ENCODE assay signal across 21 cellular contexts in the genomic region with DNA sequence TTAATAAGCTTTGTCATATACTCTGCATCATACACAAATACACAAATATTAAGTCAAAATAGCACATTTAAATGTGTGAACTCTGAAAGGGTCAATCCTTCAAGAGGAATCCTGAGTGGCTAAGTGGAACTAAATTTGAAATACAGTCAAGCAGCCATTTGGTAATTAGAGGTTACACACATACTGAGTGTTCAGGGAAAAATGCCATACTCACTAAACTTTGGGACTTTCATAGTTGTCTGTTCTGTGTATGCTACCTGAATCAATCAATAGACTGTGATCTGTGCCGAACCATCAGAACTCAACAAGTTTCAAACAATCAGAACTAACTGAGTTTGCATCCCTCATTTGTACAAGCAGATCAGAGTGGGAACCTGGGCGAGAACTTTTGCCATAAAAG. TPM values are rescaled to one million over a fixed set of nuclear protein-coding genes. Genes with fewer than 3 reads are reported as not detected.
DNase-seq lines count a peak whose midpoint lies in the region; ATAC-seq and TF ChIP-seq lines count a peak whose summit lies in the region.
"Had no signal": no experiment of that assay in that cellular context is flagged by ENCODE, and none has a peak within 500 bp of the region (broad histone marks: within the 10 kb centered on the region; RNA-seq: fewer than 3 reads in every experiment).

No MANE protein-coding gene starts in this region.

- TF ChIP-seq CTCF in DND-41 (IDR thresholded peaks at IDR 0.05; ENCODE audit: borderline replicate concordance, extremely low read depth, low read length, poor library complexity, severe bottlenecking), result no peak
- no peak for TF ChIP-seq CTCF in fibroblast of lung (conservative IDR thresholded peaks at IDR 0.05 in 1 of 2, IDR thresholded peaks at IDR 0.05 in 1 of 2; ENCODE audit: low read depth in 1 of 2, low read length in 2 of 2)

- H4K20me1 ChIP-seq in DND-41 (ENCODE audit: insufficient read depth, low read length) (peaks cover 84% of the 10 kb centered on the region), fibroblast of lung (ENCODE audit: control insufficient read depth, extremely low read depth, insufficient read depth, low read length) (no peaks in the 10 kb centered on the region)

- H3K9me3 ChIP-seq in DND-41 (ENCODE audit: insufficient read depth, low read length, severe bottlenecking) (no peaks in the 10 kb centered on the region), fibroblast of lung (ENCODE audit: control insufficient read depth, insufficient read depth, low read depth, low read length) (no peaks in the 10 kb centered on the region)
- H3K9me3 ChIP-seq: heart right ventricle, upper lobe of right lung had no signal

- H3K36me3 ChIP-seq in DND-41 (ENCODE audit: insufficient read depth, low read length) (peaks cover 90% of the 10 kb centered on the region), fibroblast of lung (ENCODE audit: control insufficient read depth, insufficient read depth, low read length) (peaks cover 3% of the 10 kb centered on the region)
- H3K36me3 ChIP-seq: heart right ventricle, upper lobe of right lung had no signal

- CTCF ChIA-PET in HEK293T (lab: Yijun Ruan, JAX), result no interaction called here

- H3K79me2 ChIP-seq in DND-41 (ENCODE audit: insufficient read depth, low read length), result peaks cover 100% of the 10 kb centered on the region
- H3K79me2 ChIP-seq in fibroblast of lung (ENCODE audit: control insufficient read depth, insufficient read depth, low read length), result peaks cover 99% of the 10 kb centered on the region

- intact Hi-C loops in sciatic nerve (cut with DNase I), result no loop called here

- DNase-seq in DND-41, result no peak
- no peak for DNase-seq in fibroblast of lung (ENCODE audit: low read depth in 2 of 2)
- DNase-seq in sciatic nerve (ENCODE audit: low spot score), result no peak
- no peak for DNase-seq in NOMO-1 treated with dmso at 0.1 percent for 144 hours (lab: John Stamatoyannopoulos, UW; ENCODE audit: unreplicated experiment)
- no peak for DNase-seq in HEK293T (ENCODE audit: extremely low spot score)
- DNase-seq in NCI-H446 (lab: John Stamatoyannopoulos, UW), result no peak
- DNase-seq: activated CD8-positive, alpha-beta T cell treated with anti-CD3 and anti-CD28 coated beads for 36 hours; activated T-cell treated with anti-CD3 and anti-CD28 coated beads, Interleukin-2, amount 50 U/mL, for 4 hours; CD4-positive, alpha-beta memory T cell; dermis blood vessel endothelial cell; heart right ventricle; natural killer cell; NCI-H748 treated with DMSO at 0.1 percent for 48 hours; posterior cingulate gyrus; stimulated activated CD4-positive, alpha-beta T cell treated with anti-CD3 and anti-CD28 coated beads, Interleukin-15, amount 100 ng/mL, for 24 hours; stimulated activated naive CD8-positive, alpha-beta T cell treated with anti-CD3 and anti-CD28 coated beads, Interleukin-15, Interleukin-2, amounts not matched to agents 100 U/mL and 50 U/mL, for 24 hours; T-helper 1 cell; upper lobe of right lung had no signal

- H3K4me1 ChIP-seq in DND-41 (ENCODE audit: insufficient read depth, low read length) (peaks cover 57% of the 10 kb centered on the region), fibroblast of lung (ENCODE audit: control insufficient read depth, extremely low read depth, insufficient read depth, low read length) (no peaks in the 10 kb centered on the region)
- H3K4me1 ChIP-seq: upper lobe of right lung had no signal

- H3K4me2 ChIP-seq in DND-41 (ENCODE audit: insufficient read depth, low read length) (0 out of 2 replicates have a peak overlapping the region, but pooled peaks have one; percentile 14), fibroblast of lung (ENCODE audit: extremely low read depth, insufficient read depth, low read length) (peak overlapping the region; percentile 51)

- H3K27ac ChIP-seq in DND-41 (ENCODE audit: low read length), result no peak overlapping the region; the same call in 1 of the 2 replicates
- H3K27ac ChIP-seq in fibroblast of lung (ENCODE audit: insufficient read depth, low read length), result peak overlapping the region; percentile 48
- H3K27ac ChIP-seq: RWPE1, upper lobe of right lung had no signal

- no peak for ATAC-seq in DND-41 (ENCODE audit: insufficient read depth, low read depth)
- peak; percentile 10; the same call in 2 of the 3 replicates for ATAC-seq in SK-N-SH treated with all-trans-retinoic acid at 6 μM for 48 hours
- peak; percentile 46 for ATAC-seq in sciatic nerve
- no peak for ATAC-seq in HG02763 (IDR thresholded peaks at IDR 0.05; ENCODE audit: unreplicated experiment)
- ATAC-seq: activated CD8-positive, alpha-beta T cell treated with anti-CD3 and anti-CD28 coated beads for 36 hours; activated T-cell treated with anti-CD3 and anti-CD28 coated beads, Interleukin-2, amount 50 U/mL, for 4 hours; natural killer cell; stimulated activated naive CD8-positive, alpha-beta T cell treated with anti-CD3 and anti-CD28 coated beads, Interleukin-15, Interleukin-2, amounts not matched to agents 100 U/mL and 50 U/mL, for 24 hours; upper lobe of right lung had no signal

- no peak overlapping the region for H3K9ac ChIP-seq in DND-41 (ENCODE audit: low read depth, low read length)
- H3K9ac ChIP-seq in fibroblast of lung (ENCODE audit: insufficient read depth, low read length), result no peak overlapping the region

- no peak overlapping the region for H3K4me3 ChIP-seq in DND-41 (ENCODE audit: low read depth in 1 of 2, low read length in 2 of 2)
- peak overlapping the region in 1 of 4 experiments; percentile 33 for H3K4me3 ChIP-seq in fibroblast of lung (replicated peaks in 1 of 4; ENCODE audit: control extremely low read depth in 1 of 4, insufficient read depth in 1 of 4, low read depth in 3 of 4, low read length in 4 of 4)
- H3K4me3 ChIP-seq: heart right ventricle, upper lobe of right lung had no signal

- H2AFZ ChIP-seq in DND-41 (ENCODE audit: low read depth, low read length) (no peak overlapping the region), fibroblast of lung (ENCODE audit: low read length) (no peak overlapping the region)

- POLR2A ChIA-PET in HEK293T (lab: Yijun Ruan, JAX), result no interaction called here

- H3K27me3 ChIP-seq in DND-41 (ENCODE audit: insufficient read depth, low read length, poor library complexity) (no peaks in the 10 kb centered on the region), fibroblast of lung (ENCODE audit: control insufficient read depth, insufficient read depth, low read length) (no peaks in the 10 kb centered on the region)
- H3K27me3 ChIP-seq: heart right ventricle, upper lobe of right lung had no signal

TF ChIP-seq in SK-N-SH treated with all-trans-retinoic acid at 6 μM for 48 hours, 23 proteins besides CTCF, POLR2A, EP300 and RAD21 (continues in another document):
- TF ChIP-seq TOX (CRISPR knock-in tag; IDR thresholded peaks at IDR 0.05; ENCODE audit: borderline replicate concordance) (no peak), CSDC2 (CRISPR knock-in tag; IDR thresholded peaks at IDR 0.05) (no peak)
- TF ChIP-seq, protein P1, sequence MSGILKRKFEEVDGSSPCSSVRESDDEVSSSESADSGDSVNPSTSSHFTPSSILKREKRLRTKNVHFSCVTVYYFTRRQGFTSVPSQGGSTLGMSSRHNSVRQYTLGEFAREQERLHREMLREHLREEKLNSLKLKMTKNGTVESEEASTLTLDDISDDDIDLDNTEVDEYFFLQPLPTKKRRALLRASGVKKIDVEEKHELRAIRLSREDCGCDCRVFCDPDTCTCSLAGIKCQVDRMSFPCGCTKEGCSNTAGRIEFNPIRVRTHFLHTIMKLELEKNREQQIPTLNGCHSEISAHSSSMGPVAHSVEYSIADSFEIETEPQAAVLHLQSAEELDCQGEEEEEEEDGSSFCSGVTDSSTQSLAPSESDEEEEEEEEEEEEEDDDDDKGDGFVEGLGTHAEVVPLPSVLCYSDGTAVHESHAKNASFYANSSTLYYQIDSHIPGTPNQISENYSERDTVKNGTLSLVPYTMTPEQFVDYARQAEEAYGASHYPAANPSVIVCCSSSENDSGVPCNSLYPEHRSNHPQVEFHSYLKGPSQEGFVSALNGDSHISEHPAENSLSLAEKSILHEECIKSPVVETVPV (CRISPR knock-in tag; IDR thresholded peaks at IDR 0.05), result no peak

TF ChIP-seq in HEK293T, 16 proteins besides CTCF, POLR2A, EP300 and RAD21:
- TF ChIP-seq SP1 (IDR thresholded peaks at IDR 0.05), result no peak
- TF ChIP-seq LEF1 (IDR thresholded peaks at IDR 0.05; ENCODE audit: borderline replicate concordance), result no peak
- TF ChIP-seq BHLHE40 (IDR thresholded peaks at IDR 0.05; ENCODE audit: borderline replicate concordance), result no peak
- TF ChIP-seq FOXM1 (IDR thresholded peaks at IDR 0.05; ENCODE audit: borderline replicate concordance), result no peak
- TF ChIP-seq, protein P2, sequence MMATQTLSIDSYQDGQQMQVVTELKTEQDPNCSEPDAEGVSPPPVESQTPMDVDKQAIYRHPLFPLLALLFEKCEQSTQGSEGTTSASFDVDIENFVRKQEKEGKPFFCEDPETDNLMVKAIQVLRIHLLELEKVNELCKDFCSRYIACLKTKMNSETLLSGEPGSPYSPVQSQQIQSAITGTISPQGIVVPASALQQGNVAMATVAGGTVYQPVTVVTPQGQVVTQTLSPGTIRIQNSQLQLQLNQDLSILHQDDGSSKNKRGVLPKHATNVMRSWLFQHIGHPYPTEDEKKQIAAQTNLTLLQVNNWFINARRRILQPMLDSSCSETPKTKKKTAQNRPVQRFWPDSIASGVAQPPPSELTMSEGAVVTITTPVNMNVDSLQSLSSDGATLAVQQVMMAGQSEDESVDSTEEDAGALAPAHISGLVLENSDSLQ (IDR thresholded peaks at IDR 0.05), result no peak
- no peak for TF ChIP-seq HDGF (IDR thresholded peaks at IDR 0.05; ENCODE audit: borderline replicate concordance)
- TF ChIP-seq SUZ12 (IDR thresholded peaks at IDR 0.05), result no peak
- TF ChIP-seq ARNT (IDR thresholded peaks at IDR 0.05), result no peak
- no peak for TF ChIP-seq CTBP1 (IDR thresholded peaks at IDR 0.05; ENCODE audit: borderline replicate concordance)

RNA-seq across cellular contexts. Expression of a gene that starts 15.3 kb away (rescaled TPM):
- total RNA-seq in fibroblast of lung (109 and 222 TPM in 2 replicates), sciatic nerve (71.9 TPM)
- 62.1 and 82.3 TPM in 2 replicates for polyA plus RNA-seq in fibroblast of lung
- 39.0 and 50.1 TPM in 2 replicates for polyA plus RNA-seq in fibroblast of lung (2012)
- 43.2 and 64.6 TPM in 2 replicates for polyA minus RNA-seq in fibroblast of lung (ENCODE audit: low replicate concordance)

Comparison
In these comparisons a context has a peak if more than half of its experiments do, and no peak if none do; other contexts are left out.
1. ATAC-seq: peak in SK-N-SH treated with all-trans-retinoic acid at 6 μM for 48 hours (single experiment) and sciatic nerve (single experiment); none in DND-41 (single experiment) and HG02763 (single experiment).